In the genomic region with DNA sequence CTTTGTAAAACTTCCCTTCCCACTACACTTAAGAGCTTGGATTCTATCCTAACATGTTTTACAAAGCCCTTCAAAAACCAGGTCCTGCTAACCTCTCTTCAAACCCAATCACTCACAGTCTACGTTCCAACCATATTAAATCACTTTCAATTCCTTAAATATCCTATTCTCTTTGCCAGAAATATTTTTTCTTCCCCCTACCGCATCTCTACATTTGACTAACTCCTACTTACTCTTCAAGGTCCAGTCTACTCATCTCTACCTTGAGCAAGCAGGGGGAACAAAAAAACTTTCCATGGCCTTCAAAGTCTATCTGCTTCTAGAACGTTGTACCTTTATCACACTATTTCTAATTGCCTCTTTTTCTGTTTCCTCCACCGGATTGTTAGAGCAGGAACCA, we compare ENCODE assay signal across 1 cellular context.
TF ChIP-seq lines count a peak whose summit lies in the region.

No MANE protein-coding gene starts in this region.

TF ChIP-seq in GM12878, 131 proteins besides CTCF, POLR2A, EP300 and RAD21 (continued from another document):
- TF ChIP-seq E4F1 (IDR thresholded peaks at IDR 0.05; ENCODE audit: borderline replicate concordance, partially characterized antibody) = no peak
- TF ChIP-seq E2F8 (IDR thresholded peaks at IDR 0.05; ENCODE audit: low read depth, partially characterized antibody) = no peak
- TF ChIP-seq TCF7 (IDR thresholded peaks at IDR 0.05; ENCODE audit: borderline replicate concordance) = peak; percentile 73; the same call in 1 of the 2 replicates
- TF ChIP-seq SRF (IDR thresholded peaks at IDR 0.05; ENCODE audit: low read depth in 2 of 2, low read length in 2 of 2) = no peak
- no peak for TF ChIP-seq CBX5 (IDR thresholded peaks at IDR 0.05; ENCODE audit: low read depth)
- no peak for TF ChIP-seq ZNF622 (IDR thresholded peaks at IDR 0.05)
- TF ChIP-seq, protein P1, sequence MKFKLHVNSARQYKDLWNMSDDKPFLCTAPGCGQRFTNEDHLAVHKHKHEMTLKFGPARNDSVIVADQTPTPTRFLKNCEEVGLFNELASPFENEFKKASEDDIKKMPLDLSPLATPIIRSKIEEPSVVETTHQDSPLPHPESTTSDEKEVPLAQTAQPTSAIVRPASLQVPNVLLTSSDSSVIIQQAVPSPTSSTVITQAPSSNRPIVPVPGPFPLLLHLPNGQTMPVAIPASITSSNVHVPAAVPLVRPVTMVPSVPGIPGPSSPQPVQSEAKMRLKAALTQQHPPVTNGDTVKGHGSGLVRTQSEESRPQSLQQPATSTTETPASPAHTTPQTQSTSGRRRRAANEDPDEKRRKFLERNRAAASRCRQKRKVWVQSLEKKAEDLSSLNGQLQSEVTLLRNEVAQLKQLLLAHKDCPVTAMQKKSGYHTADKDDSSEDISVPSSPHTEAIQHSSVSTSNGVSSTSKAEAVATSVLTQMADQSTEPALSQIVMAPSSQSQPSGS (IDR thresholded peaks at IDR 0.05; ENCODE audit: low read length) = peak; percentile 37; the same call in 1 of the 2 replicates
- TF ChIP-seq YBX1 (IDR thresholded peaks at IDR 0.05) = no peak
- TF ChIP-seq RB1 (IDR thresholded peaks at IDR 0.05; ENCODE audit: borderline replicate concordance) = no peak
- TF ChIP-seq NFIC (IDR thresholded peaks at IDR 0.05; ENCODE audit: low read depth, low read length) = peak; percentile 83
- TF ChIP-seq SMARCA5 (IDR thresholded peaks at IDR 0.05) = no peak
- no peak for TF ChIP-seq ASH2L (IDR thresholded peaks at IDR 0.05; ENCODE audit: borderline replicate concordance, low read depth)
- no peak for TF ChIP-seq MTA3 (IDR thresholded peaks at IDR 0.05; ENCODE audit: borderline replicate concordance, low read length)
- TF ChIP-seq LARP7 (IDR thresholded peaks at IDR 0.05) = no peak
- TF ChIP-seq MLLT1 (IDR thresholded peaks at IDR 0.05) = no peak
- TF ChIP-seq SMAD5 (IDR thresholded peaks at IDR 0.05; ENCODE audit: low read depth) = no peak
- TF ChIP-seq SUZ12 (IDR thresholded peaks at IDR 0.05; ENCODE audit: unreplicated experiment) = no peak
- no peak for TF ChIP-seq MYC (IDR thresholded peaks at IDR 0.05; ENCODE audit: insufficient read depth, insufficient read length, insufficient replicate concordance, low read length, severe bottlenecking)
- TF ChIP-seq, protein P2, sequence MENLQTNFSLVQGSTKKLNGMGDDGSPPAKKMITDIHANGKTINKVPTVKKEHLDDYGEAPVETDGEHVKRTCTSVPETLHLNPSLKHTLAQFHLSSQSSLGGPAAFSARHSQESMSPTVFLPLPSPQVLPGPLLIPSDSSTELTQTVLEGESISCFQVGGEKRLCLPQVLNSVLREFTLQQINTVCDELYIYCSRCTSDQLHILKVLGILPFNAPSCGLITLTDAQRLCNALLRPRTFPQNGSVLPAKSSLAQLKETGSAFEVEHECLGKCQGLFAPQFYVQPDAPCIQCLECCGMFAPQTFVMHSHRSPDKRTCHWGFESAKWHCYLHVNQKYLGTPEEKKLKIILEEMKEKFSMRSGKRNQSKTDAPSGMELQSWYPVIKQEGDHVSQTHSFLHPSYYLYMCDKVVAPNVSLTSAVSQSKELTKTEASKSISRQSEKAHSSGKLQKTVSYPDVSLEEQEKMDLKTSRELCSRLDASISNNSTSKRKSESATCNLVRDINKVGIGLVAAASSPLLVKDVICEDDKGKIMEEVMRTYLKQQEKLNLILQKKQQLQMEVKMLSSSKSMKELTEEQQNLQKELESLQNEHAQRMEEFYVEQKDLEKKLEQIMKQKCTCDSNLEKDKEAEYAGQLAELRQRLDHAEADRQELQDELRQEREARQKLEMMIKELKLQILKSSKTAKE (IDR thresholded peaks at IDR 0.05; ENCODE audit: low read depth, poor library complexity, severe bottlenecking) = no peak
- TF ChIP-seq BACH1 (IDR thresholded peaks at IDR 0.05; ENCODE audit: borderline replicate concordance) = no peak
- 0 out of 2 replicates have a peak, but pooled peaks have one; percentile 34 for TF ChIP-seq SPI1 (IDR thresholded peaks at IDR 0.05; ENCODE audit: borderline replicate concordance, insufficient read depth, low read depth, low read length)
- TF ChIP-seq ZBTB33 (IDR thresholded peaks at IDR 0.05) = no peak
- TF ChIP-seq, protein P3, sequence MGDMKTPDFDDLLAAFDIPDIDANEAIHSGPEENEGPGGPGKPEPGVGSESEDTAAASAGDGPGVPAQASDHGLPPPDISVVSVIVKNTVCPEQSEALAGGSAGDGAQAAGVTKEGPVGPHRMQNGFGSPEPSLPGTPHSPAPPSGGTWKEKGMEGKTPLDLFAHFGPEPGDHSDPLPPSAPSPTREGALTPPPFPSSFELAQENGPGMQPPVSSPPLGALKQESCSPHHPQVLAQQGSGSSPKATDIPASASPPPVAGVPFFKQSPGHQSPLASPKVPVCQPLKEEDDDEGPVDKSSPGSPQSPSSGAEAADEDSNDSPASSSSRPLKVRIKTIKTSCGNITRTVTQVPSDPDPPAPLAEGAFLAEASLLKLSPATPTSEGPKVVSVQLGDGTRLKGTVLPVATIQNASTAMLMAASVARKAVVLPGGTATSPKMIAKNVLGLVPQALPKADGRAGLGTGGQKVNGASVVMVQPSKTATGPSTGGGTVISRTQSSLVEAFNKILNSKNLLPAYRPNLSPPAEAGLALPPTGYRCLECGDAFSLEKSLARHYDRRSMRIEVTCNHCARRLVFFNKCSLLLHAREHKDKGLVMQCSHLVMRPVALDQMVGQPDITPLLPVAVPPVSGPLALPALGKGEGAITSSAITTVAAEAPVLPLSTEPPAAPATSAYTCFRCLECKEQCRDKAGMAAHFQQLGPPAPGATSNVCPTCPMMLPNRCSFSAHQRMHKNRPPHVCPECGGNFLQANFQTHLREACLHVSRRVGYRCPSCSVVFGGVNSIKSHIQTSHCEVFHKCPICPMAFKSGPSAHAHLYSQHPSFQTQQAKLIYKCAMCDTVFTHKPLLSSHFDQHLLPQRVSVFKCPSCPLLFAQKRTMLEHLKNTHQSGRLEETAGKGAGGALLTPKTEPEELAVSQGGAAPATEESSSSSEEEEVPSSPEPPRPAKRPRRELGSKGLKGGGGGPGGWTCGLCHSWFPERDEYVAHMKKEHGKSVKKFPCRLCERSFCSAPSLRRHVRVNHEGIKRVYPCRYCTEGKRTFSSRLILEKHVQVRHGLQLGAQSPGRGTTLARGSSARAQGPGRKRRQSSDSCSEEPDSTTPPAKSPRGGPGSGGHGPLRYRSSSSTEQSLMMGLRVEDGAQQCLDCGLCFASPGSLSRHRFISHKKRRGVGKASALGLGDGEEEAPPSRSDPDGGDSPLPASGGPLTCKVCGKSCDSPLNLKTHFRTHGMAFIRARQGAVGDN (IDR thresholded peaks at IDR 0.05) = no peak
- TF ChIP-seq POU2F2 (IDR thresholded peaks at IDR 0.05; ENCODE audit: borderline replicate concordance, low read depth, low read length) = no peak
- no peak for TF ChIP-seq POLR2AphosphoS5 (IDR thresholded peaks at IDR 0.05; ENCODE audit: low read length)
- no peak for TF ChIP-seq BCL11A (IDR thresholded peaks at IDR 0.05; ENCODE audit: low read depth, low read length)
- no peak for TF ChIP-seq HDGF (IDR thresholded peaks at IDR 0.05)
- peak; percentile 56; the same call in 1 of the 2 replicates for TF ChIP-seq PML (IDR thresholded peaks at IDR 0.05; ENCODE audit: low read length)
- TF ChIP-seq STAT1 (conservative IDR thresholded peaks at IDR 0.05) = no peak
- TF ChIP-seq RUNX3 (IDR thresholded peaks at IDR 0.05; ENCODE audit: low read length) = peak; percentile 78
- no peak for TF ChIP-seq FOS (IDR thresholded peaks at IDR 0.05; ENCODE audit: borderline replicate concordance, extremely low read depth, insufficient read length)
- TF ChIP-seq NR2C2 (IDR thresholded peaks at IDR 0.05; ENCODE audit: borderline replicate concordance, control insufficient read depth, insufficient read length, low read depth) = no peak
- no peak for TF ChIP-seq RFX5 (IDR thresholded peaks at IDR 0.05; ENCODE audit: low read depth, low read length)
- no peak for TF ChIP-seq NBN (IDR thresholded peaks at IDR 0.05)
- no peak for TF ChIP-seq FOXK2 (IDR thresholded peaks at IDR 0.05)
